Comparison of ENCODE assay signal across 10 cellular contexts in genomic region chr3:186967686-186968085, GRCh38. TPM values are rescaled to one million over a fixed set of nuclear protein-coding genes. Genes with fewer than 3 reads are reported as not detected.
A peak's percentile ranks its signal among the peaks of the same experiment; 100 is the strongest.
DNase-seq lines count a peak whose midpoint lies in the region; ATAC-seq, FAIRE-seq and TF ChIP-seq lines count a peak whose summit lies in the region.
"Had no signal": no experiment of that assay in that cellular context is flagged by ENCODE, and none has a peak within 500 bp of the region (broad histone marks: within the 10 kb centered on the region; RNA-seq: fewer than 3 reads in every experiment).

No MANE protein-coding gene starts in this region.

- no peak overlapping the region for H4K5ac ChIP-seq in H1 (ENCODE audit: insufficient read length, low read depth, low read length)

- H3K27ac ChIP-seq in GM23338 (ENCODE audit: low read depth) (no peak overlapping the region), H1 (ENCODE audit: low read depth, low read length) (no peak overlapping the region), psoas muscle (peak overlapping the region; percentile 61)

- H2AK5ac ChIP-seq in H1 (ENCODE audit: low read depth, low read length): no peak overlapping the region

- TF ChIP-seq RAD21 in H1 (IDR thresholded peaks at IDR 0.05 in 1 of 2, conservative IDR thresholded peaks at IDR 0.05 in 1 of 2; ENCODE audit: low read depth in 2 of 2, low read length in 2 of 2): no peak

- no peak overlapping the region for H3K4me3 ChIP-seq in GM23338
- no peak overlapping the region for H3K4me3 ChIP-seq in H1 (ENCODE audit: extremely low read depth in 1 of 4, insufficient read depth in 2 of 4, low read depth in 3 of 4, low read length in 4 of 4)
- no peak overlapping the region for H3K4me3 ChIP-seq in psoas muscle
- H3K4me3 ChIP-seq: Peyer's patch had no signal

- H2BK5ac ChIP-seq in H1 (ENCODE audit: low read depth, low read length): 0 out of 2 replicates have a peak overlapping the region, but pooled peaks have one; percentile 36

- no peak overlapping the region for H3K14ac ChIP-seq in H1 (ENCODE audit: insufficient read length)

- no peak overlapping the region for H2BK120ac ChIP-seq in H1 (replicated peaks; ENCODE audit: low read depth, low read length)

- peak overlapping the region; percentile 65; the same call in 1 of the 2 replicates for H2BK15ac ChIP-seq in H1 (ENCODE audit: low read length)

- H4K20me1 ChIP-seq in GM23338 (replicated peaks; ENCODE audit: insufficient read depth): peaks cover 9% of the 10 kb centered on the region; the same call in 1 of the 2 replicates
- no peaks in the 10 kb centered on the region for H4K20me1 ChIP-seq in H1 (replicated peaks in 1 of 2; ENCODE audit: control insufficient read depth in 1 of 2, insufficient read depth in 2 of 2, low read length in 2 of 2)

- WGBS in H1 (ENCODE audit: extremely low coverage in 1 of 2, insufficient coverage in 1 of 2, insufficient read length in 1 of 2, insufficient replicate concordance in 2 of 2, low coverage in 1 of 2, low lambda C conversion rate in 2 of 2, missing lambda C conversion rate in 1 of 2), 2 experiments: 69% methylated on average over 7 of the region's 7 CpGs; no CpG with 5 or more reads in 1 of the 2 experiments
- 48 to 65% (median 48%) methylated on average over 7 of the region's 7 CpGs for WGBS in psoas muscle, 3 donors

- CTCF ChIA-PET in T-cell (lab: Charles Lee): no interaction called here
- CTCF ChIA-PET in H1 (lab: Charles Lee; ENCODE audit: partially characterized antibody): interaction anchor here (0.9 to 1.7 kb wide), 4 partner anchors 11 to 48 kb away, joined by 3 to 5 read pairs (median 4); no protein-coding TSS in a partner anchor

- H3K23me2 ChIP-seq in H1 (ENCODE audit: low read depth, low read length): no peaks in the 10 kb centered on the region

- peak overlapping the region; percentile 28; the same call in 1 of the 2 replicates for H3K18ac ChIP-seq in H1 (ENCODE audit: extremely low read depth, low read length)

- TF ChIP-seq EP300 in H1 (IDR thresholded peaks at IDR 0.05; ENCODE audit: borderline replicate concordance in 1 of 2, low read depth in 2 of 2, low read length in 2 of 2): no peak

- no peak for TF ChIP-seq POLR2A in H1 (IDR thresholded peaks at IDR 0.05; ENCODE audit: control extremely low read depth in 1 of 2, low read depth in 2 of 2, low read length in 2 of 2)

- H3K9me3 Mint-ChIP-seq in GM23338 (no peaks in the 10 kb centered on the region), T-cell (no peaks in the 10 kb centered on the region)

- ATAC-seq in GM23338 (no peak), T-cell (replicated peaks in 1 of 4) (no peak), psoas muscle (no peak), GM19397 (IDR thresholded peaks at IDR 0.05; ENCODE audit: unreplicated experiment) (no peak), SK-N-SH treated with all-trans-retinoic acid at 6 μM for 48 hours (no peak)

- H3F3A ChIP-seq in GM23338 (replicated peaks; ENCODE audit: low read depth): peaks cover 9% of the 10 kb centered on the region

- intact Hi-C loops in psoas muscle (cut with DNase I): no loop called here

- H3K9me3 ChIP-seq in H1 (ENCODE audit: insufficient read depth in 2 of 2, low read depth in 1 of 2, low read length in 1 of 2) (no peaks in the 10 kb centered on the region), psoas muscle (no peaks in the 10 kb centered on the region)
- H3K9me3 ChIP-seq: Peyer's patch had no signal

- POLR2A ChIA-PET in T-cell (lab: Charles Lee) (no interaction called here), H1 (lab: Charles Lee; ENCODE audit: partially characterized antibody) (interaction anchor here (0.7 to 1.3 kb wide), 4 partner anchors 9 to 54 kb away, joined by 3 read pairs; no protein-coding TSS in a partner anchor)

- H3K9me2 ChIP-seq in GM23338 (ENCODE audit: insufficient read depth): no peaks in the 10 kb centered on the region

- peaks cover 19% of the 10 kb centered on the region for H3K79me2 ChIP-seq in GM23338 (replicated peaks; ENCODE audit: insufficient read depth)
- H3K79me2 ChIP-seq in H1 (ENCODE audit: control insufficient read depth in 1 of 2, insufficient read depth in 2 of 2, low read length in 2 of 2): peaks cover 0 to 32% of the 10 kb centered on the region in 2 experiments; a peak in 2 of 4 replicates

- no peaks in the 10 kb centered on the region; the same call in 1 of the 2 replicates for H3K79me1 ChIP-seq in H1 (ENCODE audit: low read depth, low read length)

- H3K4me2 ChIP-seq in GM23338 (no peak overlapping the region), H1 (ENCODE audit: insufficient read depth in 1 of 2, low read depth in 2 of 2, low read length in 2 of 2) (no peak overlapping the region)

- no peaks in the 10 kb centered on the region for H3K27me3 ChIP-seq in GM23338 (ENCODE audit: insufficient read depth)
- H3K27me3 ChIP-seq in H1 (replicated peaks in 1 of 4; ENCODE audit: control insufficient read depth in 3 of 4, extremely low read depth in 1 of 4, insufficient read depth in 3 of 4, low read length in 3 of 4): no peaks in the 10 kb centered on the region
- no peaks in the 10 kb centered on the region for H3K27me3 ChIP-seq in psoas muscle (ENCODE audit: insufficient read depth in 3 of 3, low read length in 2 of 3)
- H3K27me3 ChIP-seq: Peyer's patch had no signal

- no peak overlapping the region for H3K9ac ChIP-seq in H1 (replicated peaks in 1 of 4; ENCODE audit: extremely low read depth in 1 of 4, low read depth in 3 of 4, low read length in 3 of 4)

- TF ChIP-seq CTCF in GM23338 (conservative IDR thresholded peaks at IDR 0.05; ENCODE audit: low read depth in 2 of 2) (no peak), H1 (IDR thresholded peaks at IDR 0.05; ENCODE audit: control extremely low read depth in 1 of 3, insufficient read depth in 1 of 3, low read depth in 1 of 3, low read length in 3 of 3) (no peak), psoas muscle (IDR thresholded peaks at IDR 0.05) (no peak)

- peaks cover 43% of the 10 kb centered on the region for H3K4me1 ChIP-seq in GM23338 (ENCODE audit: insufficient read depth)
- peaks cover 17 to 27% (median 19%) of the 10 kb centered on the region in 4 experiments for H3K4me1 ChIP-seq in H1 (replicated peaks in 1 of 4; ENCODE audit: control insufficient read depth in 3 of 4, insufficient read depth in 4 of 4, low read length in 3 of 4)
- peaks cover 58% of the 10 kb centered on the region for H3K4me1 ChIP-seq in psoas muscle
- H3K4me1 ChIP-seq: Peyer's patch had no signal

- no peak overlapping the region for H3K4me3 Mint-ChIP-seq in GM23338
- H3K4me3 Mint-ChIP-seq in T-cell: no peak overlapping the region

- peak overlapping the region; percentile 0; the same call in 1 of the 2 replicates for H4K8ac ChIP-seq in H1 (ENCODE audit: extremely low read depth, insufficient read depth, low read length)

- DNase-seq in GM23338 (ENCODE audit: low spot score) (no peak), T-cell (no peak), H1 (ENCODE audit: low read depth in 1 of 2, low spot score in 2 of 2) (no peak), psoas muscle (peak; percentile 33 to 56), iPS-NIHi11 (ENCODE audit: low spot score) (no peak), activated gamma-delta T cell (lab: John Stamatoyannopoulos, UW) (no peak)
- DNase-seq: retina had no signal

- H3K4me1 Mint-ChIP-seq in GM23338 (peaks cover 50% of the 10 kb centered on the region), T-cell (peaks cover 30 to 69% (median 48%) of the 10 kb centered on the region in 3 donors)

- H3K27me3 Mint-ChIP-seq in GM23338 (ENCODE audit: insufficient read depth, low read depth, poor library complexity) (peaks cover 8% of the 10 kb centered on the region), T-cell (no peaks in the 10 kb centered on the region)

- H3K36me3 Mint-ChIP-seq in GM23338 (ENCODE audit: low read depth) (peaks cover 76% of the 10 kb centered on the region), T-cell (peaks cover 71% of the 10 kb centered on the region)

- H4K91ac ChIP-seq in H1 (replicated peaks; ENCODE audit: insufficient read length, low read length): peak overlapping the region; percentile 47

- no peak overlapping the region for H2BK12ac ChIP-seq in H1 (ENCODE audit: low read depth, low read length)

- H3K4ac ChIP-seq in H1 (replicated peaks; ENCODE audit: insufficient read length, low read depth, low read length): peak overlapping the region; percentile 0

- H3K23ac ChIP-seq in H1 (ENCODE audit: insufficient read length): no peak overlapping the region

- H3K36me3 ChIP-seq in GM23338 (ENCODE audit: insufficient read depth): no peaks in the 10 kb centered on the region; the same call in 1 of the 2 replicates
- H3K36me3 ChIP-seq in H1 (ENCODE audit: control insufficient read depth in 2 of 4, insufficient read depth in 4 of 4, low read length in 3 of 4): peaks cover 0 to 58% (median 13%) of the 10 kb centered on the region in 4 experiments; a peak in 5 of 8 replicates
- peaks cover 2 to 11% of the 10 kb centered on the region in 2 donors for H3K36me3 ChIP-seq in psoas muscle (ENCODE audit: insufficient read depth in 1 of 2, low read depth in 1 of 2)
- H3K36me3 ChIP-seq: Peyer's patch had no signal

- H3K27ac Mint-ChIP-seq in GM23338 (peak overlapping the region; percentile 81; the same call in 1 of the 2 replicates), T-cell (peak overlapping the region; percentile 79 to 81)

- no peak for FAIRE-seq in H1 (lab: Jason Lieb, UNC)

- no peak overlapping the region for H3K56ac ChIP-seq in H1 (replicated peaks; ENCODE audit: insufficient read length, low read depth, low read length)

- no peak overlapping the region for H2BK20ac ChIP-seq in H1 (ENCODE audit: low read length)

- no peak overlapping the region for H2AFZ ChIP-seq in GM23338
- no peak overlapping the region for H2AFZ ChIP-seq in H1 (ENCODE audit: low read length)

TF ChIP-seq in GM23338, 12 proteins besides CTCF, POLR2A, EP300 and RAD21 (continues in another document):
- TF ChIP-seq ZNF331 (CRISPR knock-in tag; IDR thresholded peaks at IDR 0.05; ENCODE audit: low read depth): no peak

TF ChIP-seq in H1, 55 proteins besides CTCF, POLR2A, EP300 and RAD21 (continues in another document):
- TF ChIP-seq KDM4A (IDR thresholded peaks at IDR 0.05; ENCODE audit: low read depth, low read length, severe bottlenecking): no peak

RNA-seq across cellular contexts. Expression of gene ST6GAL1, which starts 37.4 kb away (rescaled TPM):
- 51.6 and 65.1 TPM in 2 replicates for total RNA-seq in GM23338 (2014; rRNA removed; shearing (Covaris generic))
- polyA plus RNA-seq in GM23338 (2016; fragmentation: Nextera tagmentation; extraction: Ambion mirVana) (13.5 and 17.6 TPM in 2 replicates), H1 (2011; rRNA removed) (41.8 and 62.8 TPM in 2 replicates), psoas muscle (10 to 100 TPM in 1 of 3 donors, 1 to 10 TPM in 2; 4.2 to 15.3 (median 9.2) TPM)
- total RNA-seq in T-cell (100 to 1,000 TPM; 148 to 237 (median 212) TPM), psoas muscle (10 to 100 TPM; 11.5 to 25.0 (median 20.5) TPM)
- 75.9 and 80.9 TPM in 2 replicates for total RNA-seq in H1 (2021; fragmentation: NEBNext Ultra II Directional; extraction: Animal tissue kit (Norgen Biotek cat#: 25700))
- 46.7 TPM for polyA plus RNA-seq in H1 (2011; cell fraction: cytosol; rRNA removed)
- polyA plus RNA-seq in H1 (2011; cell fraction: nucleus; rRNA removed): 45.9 TPM
- 52.3 to 63.2 TPM (median 56.4 TPM) in 4 replicates for polyA plus RNA-seq in H1 (2012, experiment 1 of 2)
- 24.9 TPM for polyA plus RNA-seq in H1 (2012, experiment 2 of 2)
- polyA plus RNA-seq in H1 (2013, experiment 1 of 2): 76.2 TPM
- polyA plus RNA-seq in H1 (2013, experiment 2 of 2): 85.7 TPM
- polyA minus RNA-seq in H1 (2011; rRNA and poly(A)+ RNA removed): 159 and 242 TPM in 2 replicates
- 60.2 TPM for polyA minus RNA-seq in H1 (2011; cell fraction: cytosol; rRNA and poly(A)+ RNA removed)
- 99.7 TPM for polyA minus RNA-seq in H1 (2011; cell fraction: nucleus; rRNA and poly(A)+ RNA removed)

Comparison
In these comparisons a context has a peak if more than half of its experiments do, and no peak if none do; other contexts are left out.
1. DNase-seq: peak in psoas muscle (2 of 2); none in GM23338 (single experiment), T-cell (0 of 34), H1 (0 of 2), iPS-NIHi11 (single experiment) and activated gamma-delta T cell (single experiment).